Comparison of ENCODE assay signal across 1 cellular context in the genomic region with DNA sequence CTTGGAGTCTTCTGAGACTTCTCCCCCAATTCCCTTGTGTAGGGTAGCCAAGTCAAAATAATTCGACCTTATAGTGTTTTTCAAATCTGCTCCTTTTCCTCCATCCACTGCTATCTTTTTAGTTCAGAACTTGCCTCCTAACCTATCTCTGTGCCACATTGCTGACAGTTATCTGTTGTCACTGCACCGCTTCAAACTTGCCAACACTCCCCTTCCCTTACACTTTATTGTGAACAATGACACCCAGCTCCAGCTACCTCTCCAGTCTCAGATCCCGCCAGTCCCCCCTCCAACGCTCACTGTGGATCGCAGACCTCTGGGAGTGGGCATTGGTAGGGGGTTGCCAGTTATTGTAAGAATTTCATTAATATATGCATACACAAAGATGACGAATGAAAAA.
TF ChIP-seq lines count a peak whose summit lies in the region.

No MANE protein-coding gene starts in this region.

TF ChIP-seq in K562, 482 proteins besides CTCF, POLR2A, EP300 and RAD21 (continued from another document and continues in another):
- TF ChIP-seq, protein P1, sequence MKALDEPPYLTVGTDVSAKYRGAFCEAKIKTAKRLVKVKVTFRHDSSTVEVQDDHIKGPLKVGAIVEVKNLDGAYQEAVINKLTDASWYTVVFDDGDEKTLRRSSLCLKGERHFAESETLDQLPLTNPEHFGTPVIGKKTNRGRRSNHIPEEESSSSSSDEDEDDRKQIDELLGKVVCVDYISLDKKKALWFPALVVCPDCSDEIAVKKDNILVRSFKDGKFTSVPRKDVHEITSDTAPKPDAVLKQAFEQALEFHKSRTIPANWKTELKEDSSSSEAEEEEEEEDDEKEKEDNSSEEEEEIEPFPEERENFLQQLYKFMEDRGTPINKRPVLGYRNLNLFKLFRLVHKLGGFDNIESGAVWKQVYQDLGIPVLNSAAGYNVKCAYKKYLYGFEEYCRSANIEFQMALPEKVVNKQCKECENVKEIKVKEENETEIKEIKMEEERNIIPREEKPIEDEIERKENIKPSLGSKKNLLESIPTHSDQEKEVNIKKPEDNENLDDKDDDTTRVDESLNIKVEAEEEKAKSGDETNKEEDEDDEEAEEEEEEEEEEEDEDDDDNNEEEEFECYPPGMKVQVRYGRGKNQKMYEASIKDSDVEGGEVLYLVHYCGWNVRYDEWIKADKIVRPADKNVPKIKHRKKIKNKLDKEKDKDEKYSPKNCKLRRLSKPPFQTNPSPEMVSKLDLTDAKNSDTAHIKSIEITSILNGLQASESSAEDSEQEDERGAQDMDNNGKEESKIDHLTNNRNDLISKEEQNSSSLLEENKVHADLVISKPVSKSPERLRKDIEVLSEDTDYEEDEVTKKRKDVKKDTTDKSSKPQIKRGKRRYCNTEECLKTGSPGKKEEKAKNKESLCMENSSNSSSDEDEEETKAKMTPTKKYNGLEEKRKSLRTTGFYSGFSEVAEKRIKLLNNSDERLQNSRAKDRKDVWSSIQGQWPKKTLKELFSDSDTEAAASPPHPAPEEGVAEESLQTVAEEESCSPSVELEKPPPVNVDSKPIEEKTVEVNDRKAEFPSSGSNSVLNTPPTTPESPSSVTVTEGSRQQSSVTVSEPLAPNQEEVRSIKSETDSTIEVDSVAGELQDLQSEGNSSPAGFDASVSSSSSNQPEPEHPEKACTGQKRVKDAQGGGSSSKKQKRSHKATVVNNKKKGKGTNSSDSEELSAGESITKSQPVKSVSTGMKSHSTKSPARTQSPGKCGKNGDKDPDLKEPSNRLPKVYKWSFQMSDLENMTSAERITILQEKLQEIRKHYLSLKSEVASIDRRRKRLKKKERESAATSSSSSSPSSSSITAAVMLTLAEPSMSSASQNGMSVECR (CRISPR knock-in tag; IDR thresholded peaks at IDR 0.05): no peak
- TF ChIP-seq, protein P2, sequence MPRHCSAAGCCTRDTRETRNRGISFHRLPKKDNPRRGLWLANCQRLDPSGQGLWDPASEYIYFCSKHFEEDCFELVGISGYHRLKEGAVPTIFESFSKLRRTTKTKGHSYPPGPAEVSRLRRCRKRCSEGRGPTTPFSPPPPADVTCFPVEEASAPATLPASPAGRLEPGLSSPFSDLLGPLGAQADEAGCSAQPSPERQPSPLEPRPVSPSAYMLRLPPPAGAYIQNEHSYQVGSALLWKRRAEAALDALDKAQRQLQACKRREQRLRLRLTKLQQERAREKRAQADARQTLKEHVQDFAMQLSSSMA (CRISPR knock-in tag; IDR thresholded peaks at IDR 0.05): no peak
- TF ChIP-seq, protein P3, sequence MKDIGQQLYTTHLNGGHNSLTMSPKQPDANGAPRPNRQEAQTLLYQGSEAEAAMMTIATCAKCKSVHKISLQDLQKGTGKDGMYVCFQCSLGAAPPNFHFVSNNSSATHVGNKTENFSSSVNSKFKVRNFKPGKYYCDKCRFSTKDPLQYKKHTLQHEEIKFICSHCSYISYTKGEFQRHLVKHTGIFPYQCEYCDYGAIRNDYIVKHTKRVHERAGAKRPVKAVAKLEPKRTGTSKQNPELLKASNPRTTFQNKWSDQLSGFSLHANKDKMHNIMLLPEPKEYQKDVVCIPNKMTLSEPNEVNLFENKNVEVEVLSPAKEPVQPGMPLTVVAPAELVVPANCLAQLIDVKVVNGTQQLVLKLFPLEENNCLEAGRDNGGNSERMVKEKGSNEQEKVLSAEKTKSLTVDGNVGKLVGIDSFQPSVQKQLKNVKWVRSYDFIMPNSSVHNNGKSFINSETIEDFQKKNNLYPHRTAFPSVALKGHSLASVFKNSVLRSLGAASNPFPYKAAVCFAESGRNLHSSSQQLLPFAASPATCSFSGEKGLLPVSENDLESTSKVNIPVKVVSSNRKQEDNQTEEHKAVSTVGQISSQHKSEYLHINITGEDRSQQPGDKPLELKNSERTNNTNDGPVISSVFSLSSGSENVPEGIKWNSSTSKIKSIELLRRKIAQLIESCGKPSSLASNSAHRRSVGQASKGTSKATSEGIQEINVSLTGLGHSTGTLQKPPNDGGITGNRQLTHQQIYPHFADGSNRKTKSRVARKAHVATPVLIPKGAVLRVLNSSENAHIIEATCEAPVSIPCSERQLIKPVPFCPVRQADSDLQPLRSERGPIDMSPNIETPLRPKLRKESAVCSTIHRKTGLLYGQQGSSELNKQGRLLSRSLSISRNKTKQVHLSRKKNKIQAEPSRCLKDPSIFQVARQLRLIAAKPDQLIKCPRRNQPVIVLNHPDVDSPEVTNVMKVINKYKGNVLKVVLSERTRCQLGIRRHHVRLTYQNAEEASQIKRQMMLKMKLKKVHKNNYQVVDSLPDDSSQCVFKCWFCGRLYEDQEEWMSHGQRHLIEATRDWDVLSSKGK (CRISPR knock-in tag; IDR thresholded peaks at IDR 0.05): no peak
- TF ChIP-seq, protein P4, sequence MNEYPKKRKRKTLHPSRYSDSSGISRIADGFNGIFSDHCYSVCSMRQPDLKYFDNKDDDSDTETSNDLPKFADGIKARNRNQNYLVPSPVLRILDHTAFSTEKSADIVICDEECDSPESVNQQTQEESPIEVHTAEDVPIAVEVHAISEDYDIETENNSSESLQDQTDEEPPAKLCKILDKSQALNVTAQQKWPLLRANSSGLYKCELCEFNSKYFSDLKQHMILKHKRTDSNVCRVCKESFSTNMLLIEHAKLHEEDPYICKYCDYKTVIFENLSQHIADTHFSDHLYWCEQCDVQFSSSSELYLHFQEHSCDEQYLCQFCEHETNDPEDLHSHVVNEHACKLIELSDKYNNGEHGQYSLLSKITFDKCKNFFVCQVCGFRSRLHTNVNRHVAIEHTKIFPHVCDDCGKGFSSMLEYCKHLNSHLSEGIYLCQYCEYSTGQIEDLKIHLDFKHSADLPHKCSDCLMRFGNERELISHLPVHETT (CRISPR knock-in tag; conservative IDR thresholded peaks at IDR 0.05 in 1 of 2, IDR thresholded peaks at IDR 0.05 in 1 of 2): no peak
- no peak for TF ChIP-seq RAD51 (IDR thresholded peaks at IDR 0.05; ENCODE audit: borderline replicate concordance, low read depth)
- TF ChIP-seq ZNF232 (CRISPR knock-in tag; IDR thresholded peaks at IDR 0.05): no peak
- TF ChIP-seq, protein P5, sequence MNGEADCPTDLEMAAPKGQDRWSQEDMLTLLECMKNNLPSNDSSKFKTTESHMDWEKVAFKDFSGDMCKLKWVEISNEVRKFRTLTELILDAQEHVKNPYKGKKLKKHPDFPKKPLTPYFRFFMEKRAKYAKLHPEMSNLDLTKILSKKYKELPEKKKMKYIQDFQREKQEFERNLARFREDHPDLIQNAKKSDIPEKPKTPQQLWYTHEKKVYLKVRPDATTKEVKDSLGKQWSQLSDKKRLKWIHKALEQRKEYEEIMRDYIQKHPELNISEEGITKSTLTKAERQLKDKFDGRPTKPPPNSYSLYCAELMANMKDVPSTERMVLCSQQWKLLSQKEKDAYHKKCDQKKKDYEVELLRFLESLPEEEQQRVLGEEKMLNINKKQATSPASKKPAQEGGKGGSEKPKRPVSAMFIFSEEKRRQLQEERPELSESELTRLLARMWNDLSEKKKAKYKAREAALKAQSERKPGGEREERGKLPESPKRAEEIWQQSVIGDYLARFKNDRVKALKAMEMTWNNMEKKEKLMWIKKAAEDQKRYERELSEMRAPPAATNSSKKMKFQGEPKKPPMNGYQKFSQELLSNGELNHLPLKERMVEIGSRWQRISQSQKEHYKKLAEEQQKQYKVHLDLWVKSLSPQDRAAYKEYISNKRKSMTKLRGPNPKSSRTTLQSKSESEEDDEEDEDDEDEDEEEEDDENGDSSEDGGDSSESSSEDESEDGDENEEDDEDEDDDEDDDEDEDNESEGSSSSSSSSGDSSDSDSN (IDR thresholded peaks at IDR 0.05; ENCODE audit: borderline replicate concordance in 1 of 2, low read depth in 2 of 2, low read length in 2 of 2): no peak
- TF ChIP-seq ZNF445 (CRISPR knock-in tag; IDR thresholded peaks at IDR 0.05; ENCODE audit: low read depth): no peak
- TF ChIP-seq, protein P6, sequence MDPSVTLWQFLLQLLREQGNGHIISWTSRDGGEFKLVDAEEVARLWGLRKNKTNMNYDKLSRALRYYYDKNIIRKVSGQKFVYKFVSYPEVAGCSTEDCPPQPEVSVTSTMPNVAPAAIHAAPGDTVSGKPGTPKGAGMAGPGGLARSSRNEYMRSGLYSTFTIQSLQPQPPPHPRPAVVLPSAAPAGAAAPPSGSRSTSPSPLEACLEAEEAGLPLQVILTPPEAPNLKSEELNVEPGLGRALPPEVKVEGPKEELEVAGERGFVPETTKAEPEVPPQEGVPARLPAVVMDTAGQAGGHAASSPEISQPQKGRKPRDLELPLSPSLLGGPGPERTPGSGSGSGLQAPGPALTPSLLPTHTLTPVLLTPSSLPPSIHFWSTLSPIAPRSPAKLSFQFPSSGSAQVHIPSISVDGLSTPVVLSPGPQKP (CRISPR knock-in tag; IDR thresholded peaks at IDR 0.05): no peak
- no peak for TF ChIP-seq HSF4 (CRISPR knock-in tag; IDR thresholded peaks at IDR 0.05; ENCODE audit: borderline replicate concordance)
- no peak for TF ChIP-seq TCF7L2 (IDR thresholded peaks at IDR 0.05; ENCODE audit: low read depth, low read length)
- no peak for TF ChIP-seq CBX2 (IDR thresholded peaks at IDR 0.05; ENCODE audit: insufficient read depth, low read length, poor library complexity, severe bottlenecking)
- peak; percentile 92 for TF ChIP-seq TAL1 (IDR thresholded peaks at IDR 0.05)
- no peak for TF ChIP-seq GTF2F1 (IDR thresholded peaks at IDR 0.05; ENCODE audit: low read depth, low read length)
- no peak for TF ChIP-seq DIDO1 (tag; IDR thresholded peaks at IDR 0.05; ENCODE audit: low read depth)
- TF ChIP-seq, protein P7, sequence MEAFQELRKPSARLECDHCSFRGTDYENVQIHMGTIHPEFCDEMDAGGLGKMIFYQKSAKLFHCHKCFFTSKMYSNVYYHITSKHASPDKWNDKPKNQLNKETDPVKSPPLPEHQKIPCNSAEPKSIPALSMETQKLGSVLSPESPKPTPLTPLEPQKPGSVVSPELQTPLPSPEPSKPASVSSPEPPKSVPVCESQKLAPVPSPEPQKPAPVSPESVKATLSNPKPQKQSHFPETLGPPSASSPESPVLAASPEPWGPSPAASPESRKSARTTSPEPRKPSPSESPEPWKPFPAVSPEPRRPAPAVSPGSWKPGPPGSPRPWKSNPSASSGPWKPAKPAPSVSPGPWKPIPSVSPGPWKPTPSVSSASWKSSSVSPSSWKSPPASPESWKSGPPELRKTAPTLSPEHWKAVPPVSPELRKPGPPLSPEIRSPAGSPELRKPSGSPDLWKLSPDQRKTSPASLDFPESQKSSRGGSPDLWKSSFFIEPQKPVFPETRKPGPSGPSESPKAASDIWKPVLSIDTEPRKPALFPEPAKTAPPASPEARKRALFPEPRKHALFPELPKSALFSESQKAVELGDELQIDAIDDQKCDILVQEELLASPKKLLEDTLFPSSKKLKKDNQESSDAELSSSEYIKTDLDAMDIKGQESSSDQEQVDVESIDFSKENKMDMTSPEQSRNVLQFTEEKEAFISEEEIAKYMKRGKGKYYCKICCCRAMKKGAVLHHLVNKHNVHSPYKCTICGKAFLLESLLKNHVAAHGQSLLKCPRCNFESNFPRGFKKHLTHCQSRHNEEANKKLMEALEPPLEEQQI (IDR thresholded peaks at IDR 0.05): no peak
- TF ChIP-seq, protein P8, sequence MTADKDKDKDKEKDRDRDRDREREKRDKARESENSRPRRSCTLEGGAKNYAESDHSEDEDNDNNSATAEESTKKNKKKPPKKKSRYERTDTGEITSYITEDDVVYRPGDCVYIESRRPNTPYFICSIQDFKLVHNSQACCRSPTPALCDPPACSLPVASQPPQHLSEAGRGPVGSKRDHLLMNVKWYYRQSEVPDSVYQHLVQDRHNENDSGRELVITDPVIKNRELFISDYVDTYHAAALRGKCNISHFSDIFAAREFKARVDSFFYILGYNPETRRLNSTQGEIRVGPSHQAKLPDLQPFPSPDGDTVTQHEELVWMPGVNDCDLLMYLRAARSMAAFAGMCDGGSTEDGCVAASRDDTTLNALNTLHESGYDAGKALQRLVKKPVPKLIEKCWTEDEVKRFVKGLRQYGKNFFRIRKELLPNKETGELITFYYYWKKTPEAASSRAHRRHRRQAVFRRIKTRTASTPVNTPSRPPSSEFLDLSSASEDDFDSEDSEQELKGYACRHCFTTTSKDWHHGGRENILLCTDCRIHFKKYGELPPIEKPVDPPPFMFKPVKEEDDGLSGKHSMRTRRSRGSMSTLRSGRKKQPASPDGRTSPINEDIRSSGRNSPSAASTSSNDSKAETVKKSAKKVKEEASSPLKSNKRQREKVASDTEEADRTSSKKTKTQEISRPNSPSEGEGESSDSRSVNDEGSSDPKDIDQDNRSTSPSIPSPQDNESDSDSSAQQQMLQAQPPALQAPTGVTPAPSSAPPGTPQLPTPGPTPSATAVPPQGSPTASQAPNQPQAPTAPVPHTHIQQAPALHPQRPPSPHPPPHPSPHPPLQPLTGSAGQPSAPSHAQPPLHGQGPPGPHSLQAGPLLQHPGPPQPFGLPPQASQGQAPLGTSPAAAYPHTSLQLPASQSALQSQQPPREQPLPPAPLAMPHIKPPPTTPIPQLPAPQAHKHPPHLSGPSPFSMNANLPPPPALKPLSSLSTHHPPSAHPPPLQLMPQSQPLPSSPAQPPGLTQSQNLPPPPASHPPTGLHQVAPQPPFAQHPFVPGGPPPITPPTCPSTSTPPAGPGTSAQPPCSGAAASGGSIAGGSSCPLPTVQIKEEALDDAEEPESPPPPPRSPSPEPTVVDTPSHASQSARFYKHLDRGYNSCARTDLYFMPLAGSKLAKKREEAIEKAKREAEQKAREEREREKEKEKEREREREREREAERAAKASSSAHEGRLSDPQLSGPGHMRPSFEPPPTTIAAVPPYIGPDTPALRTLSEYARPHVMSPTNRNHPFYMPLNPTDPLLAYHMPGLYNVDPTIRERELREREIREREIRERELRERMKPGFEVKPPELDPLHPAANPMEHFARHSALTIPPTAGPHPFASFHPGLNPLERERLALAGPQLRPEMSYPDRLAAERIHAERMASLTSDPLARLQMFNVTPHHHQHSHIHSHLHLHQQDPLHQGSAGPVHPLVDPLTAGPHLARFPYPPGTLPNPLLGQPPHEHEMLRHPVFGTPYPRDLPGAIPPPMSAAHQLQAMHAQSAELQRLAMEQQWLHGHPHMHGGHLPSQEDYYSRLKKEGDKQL (CRISPR knock-in tag; IDR thresholded peaks at IDR 0.05; ENCODE audit: borderline replicate concordance): no peak
- TF ChIP-seq, protein P9, sequence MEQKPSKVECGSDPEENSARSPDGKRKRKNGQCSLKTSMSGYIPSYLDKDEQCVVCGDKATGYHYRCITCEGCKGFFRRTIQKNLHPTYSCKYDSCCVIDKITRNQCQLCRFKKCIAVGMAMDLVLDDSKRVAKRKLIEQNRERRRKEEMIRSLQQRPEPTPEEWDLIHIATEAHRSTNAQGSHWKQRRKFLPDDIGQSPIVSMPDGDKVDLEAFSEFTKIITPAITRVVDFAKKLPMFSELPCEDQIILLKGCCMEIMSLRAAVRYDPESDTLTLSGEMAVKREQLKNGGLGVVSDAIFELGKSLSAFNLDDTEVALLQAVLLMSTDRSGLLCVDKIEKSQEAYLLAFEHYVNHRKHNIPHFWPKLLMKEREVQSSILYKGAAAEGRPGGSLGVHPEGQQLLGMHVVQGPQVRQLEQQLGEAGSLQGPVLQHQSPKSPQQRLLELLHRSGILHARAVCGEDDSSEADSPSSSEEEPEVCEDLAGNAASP (IDR thresholded peaks at IDR 0.05): no peak
- TF ChIP-seq, protein P10, sequence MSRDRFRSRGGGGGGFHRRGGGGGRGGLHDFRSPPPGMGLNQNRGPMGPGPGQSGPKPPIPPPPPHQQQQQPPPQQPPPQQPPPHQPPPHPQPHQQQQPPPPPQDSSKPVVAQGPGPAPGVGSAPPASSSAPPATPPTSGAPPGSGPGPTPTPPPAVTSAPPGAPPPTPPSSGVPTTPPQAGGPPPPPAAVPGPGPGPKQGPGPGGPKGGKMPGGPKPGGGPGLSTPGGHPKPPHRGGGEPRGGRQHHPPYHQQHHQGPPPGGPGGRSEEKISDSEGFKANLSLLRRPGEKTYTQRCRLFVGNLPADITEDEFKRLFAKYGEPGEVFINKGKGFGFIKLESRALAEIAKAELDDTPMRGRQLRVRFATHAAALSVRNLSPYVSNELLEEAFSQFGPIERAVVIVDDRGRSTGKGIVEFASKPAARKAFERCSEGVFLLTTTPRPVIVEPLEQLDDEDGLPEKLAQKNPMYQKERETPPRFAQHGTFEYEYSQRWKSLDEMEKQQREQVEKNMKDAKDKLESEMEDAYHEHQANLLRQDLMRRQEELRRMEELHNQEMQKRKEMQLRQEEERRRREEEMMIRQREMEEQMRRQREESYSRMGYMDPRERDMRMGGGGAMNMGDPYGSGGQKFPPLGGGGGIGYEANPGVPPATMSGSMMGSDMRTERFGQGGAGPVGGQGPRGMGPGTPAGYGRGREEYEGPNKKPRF (IDR thresholded peaks at IDR 0.05; ENCODE audit: low read depth, low read length): no peak
- no peak for TF ChIP-seq KAT2B (IDR thresholded peaks at IDR 0.05; ENCODE audit: low read depth, low read length)
- peak; percentile 96 for TF ChIP-seq ARID1B (IDR thresholded peaks at IDR 0.05)
- 0 out of 2 replicates have a peak, but pooled peaks have one; percentile 27 for TF ChIP-seq SMAD3 (CRISPR knock-in tag; conservative IDR thresholded peaks at IDR 0.05)
